ENCODE assay signal across 8 cellular contexts in genomic region chr3:49802719-49803463, GRCh38. TPM values are rescaled to one million over a fixed set of nuclear protein-coding genes. Genes with fewer than 3 reads are reported as not detected.
A peak's percentile ranks its signal among the peaks of the same experiment; 100 is the strongest.
DNase-seq lines count a peak whose midpoint lies in the region; ATAC-seq and TF ChIP-seq lines count a peak whose summit lies in the region.

Gene INKA1 (plus strand): TSS chr3:49803261. CDS start chr3:49803393, 132 bp downstream.

- ATAC-seq in GM19397 (IDR thresholded peaks at IDR 0.05; ENCODE audit: unreplicated experiment) (peak; percentile 53), mucosa of descending colon (peak; percentile 91)

- peaks cover 25% of the 10 kb centered on the region for H3K4me1 ChIP-seq in NT2/D1 (ENCODE audit: insufficient read depth, insufficient read length)
- peaks cover 16% of the 10 kb centered on the region for H3K4me1 ChIP-seq in mucosa of descending colon (ENCODE audit: low read depth)

- peak within 1 kb of the TSS; percentile 86 for H3K9ac ChIP-seq in NT2/D1 (ENCODE audit: insufficient read length, low read depth)

- peak; percentile 82 for DNase-seq in CMK (ENCODE audit: low read depth)
- peak; percentile 74 for DNase-seq in HK-2 (ENCODE audit: unreplicated experiment)
- DNase-seq in NT2/D1 (ENCODE audit: low read depth, low spot score), result peak; percentile 78
- peak; percentile 84 for DNase-seq in activated T-cell treated with anti-CD3 and anti-CD28 coated beads for 1 hour (ENCODE audit: low read depth)
- peak; percentile 90 for DNase-seq in epithelial cell of esophagus (ENCODE audit: low read depth)
- DNase-seq in mucosa of descending colon, result peak; percentile 91 to 95 (median 94)
- peak; percentile 64 to 78 for DNase-seq in stimulated activated CD8-positive, alpha-beta memory T cell treated with anti-CD3 and anti-CD28 coated beads, Interleukin-4, amount 100 ng/mL, for 1 hour (ENCODE audit: low read depth in 2 of 2, low spot score in 1 of 2)

- H3K27me3 ChIP-seq in NT2/D1 (ENCODE audit: insufficient read depth, insufficient read length), result peaks cover 49% of the 10 kb centered on the region

- H3K9me3 ChIP-seq in NT2/D1 (ENCODE audit: insufficient read depth, low read length), result no peaks in the 10 kb centered on the region
- H3K9me3 ChIP-seq in mucosa of descending colon, result no peaks in the 10 kb centered on the region

- H3K36me3 ChIP-seq in NT2/D1 (ENCODE audit: insufficient read depth, insufficient read length, low read length), result no peaks in the 10 kb centered on the region
- H3K36me3 ChIP-seq in mucosa of descending colon (ENCODE audit: low read depth), result no peaks in the 10 kb centered on the region

- intact Hi-C loops in mucosa of descending colon (cut with DNase I, micrococcal nuclease), result loop anchor here (5.0 kb wide), 2 partner anchors 34 to 39 kb away; no protein-coding TSS in a partner anchor

- TF ChIP-seq CTCF in epithelial cell of esophagus (IDR thresholded peaks at IDR 0.05; ENCODE audit: insufficient read depth, low read depth, low read length, missing control alignments) (peak; percentile 89), mucosa of descending colon (IDR thresholded peaks at IDR 0.05) (peak; percentile 92)

- H3K4me3 ChIP-seq in NT2/D1 (ENCODE audit: insufficient read length, low read depth) (peak within 1 kb of the TSS; percentile 89), epithelial cell of esophagus (ENCODE audit: low read length) (peak within 1 kb of the TSS; percentile 83), mucosa of descending colon (peak within 1 kb of the TSS; percentile 51)

RNA-seq across cellular contexts. Expression of gene INKA1, which starts in this region (rescaled TPM):
- total RNA-seq in mucosa of descending colon, result 1 to 10 TPM in 2 of 3 donors, under 1 TPM in 1; 0.58 to 2.8 (median 1.6) TPM

Comparison
In these comparisons a context has a peak if more than half of its experiments do, and no peak if none do; other contexts are left out.
1. Peak in every context shown above with its lines: DNase-seq, ATAC-seq and H3K4me3 ChIP-seq.